Comparison of ENCODE assay signal across 19 cellular contexts in genomic region chr20:10842116-10842515, GRCh38.
DNase-seq lines count a peak whose midpoint lies in the region; ATAC-seq, FAIRE-seq and TF ChIP-seq lines count a peak whose summit lies in the region.
"Had no signal": no experiment of that assay in that cellular context is flagged by ENCODE, and none has a peak within 500 bp of the region (broad histone marks: within the 10 kb centered on the region; RNA-seq: fewer than 3 reads in every experiment).

No MANE protein-coding gene starts in this region.

- TF ChIP-seq CTCF in A549 (IDR thresholded peaks at IDR 0.05) (no peak), PC-3 (conservative IDR thresholded peaks at IDR 0.05; ENCODE audit: low read depth, low read length) (no peak), fibroblast of mammary gland (conservative IDR thresholded peaks at IDR 0.05; ENCODE audit: control insufficient read depth, insufficient read depth, low read depth, low read length) (no peak), tibial nerve (IDR thresholded peaks at IDR 0.05) (no peak), WERI-Rb-1 (IDR thresholded peaks at IDR 0.05; ENCODE audit: low read depth, low read length) (no peak)

- WGBS in A549 (ENCODE audit: missing lambda C conversion rate): 86% methylated on average over 3 of the region's 3 CpGs
- 64 to 78% methylated on average over 3 of the region's 3 CpGs for WGBS in tibial nerve, 2 donors

- peaks cover 3% of the 10 kb centered on the region; the same call in 1 of the 2 replicates for H3K9me2 ChIP-seq in PC-3 (replicated peaks; ENCODE audit: low read length)

- H3K27ac ChIP-seq in A549 (no peak overlapping the region), PC-3 (ENCODE audit: low read length) (no peak overlapping the region), tibial nerve (no peak overlapping the region), WERI-Rb-1 (no peak overlapping the region)
- H3K27ac ChIP-seq: Peyer's patch had no signal

- CTCF ChIA-PET in A549 (lab: Yijun Ruan, JAX) (interaction anchor here (0.5 to 1.1 kb wide), 3 partner anchors 22 to 547 kb away, joined by 3 to 4 read pairs (median 4); no protein-coding TSS in a partner anchor), PC-3 (lab: Charles Lee) (no interaction called here)

- H3K4me1 ChIP-seq in A549: no peaks in the 10 kb centered on the region
- H3K4me1 ChIP-seq in PC-3 (ENCODE audit: insufficient read depth, low read length): no peaks in the 10 kb centered on the region
- H3K4me1 ChIP-seq in tibial nerve: peaks cover 0 to 16% (median 0%) of the 10 kb centered on the region in 4 donors
- H3K4me1 ChIP-seq: BE2C, Peyer's patch had no signal

- DNase-seq in A549 (ENCODE audit: low read depth in 1 of 2, low spot score in 1 of 2) (no peak), EL (peak; percentile 24), PC-3 (peak; percentile 35), fibroblast of mammary gland (ENCODE audit: low read depth) (peak; percentile 40), tibial nerve (ENCODE audit: low spot score in 2 of 2) (no peak), NOMO-1 (lab: John Stamatoyannopoulos, UW; ENCODE audit: unreplicated experiment in 2 of 2) (no peak), WERI-Rb-1 (no peak)
- DNase-seq in activated effector memory CD4-positive, alpha-beta T cell treated with anti-CD3 and anti-CD28 coated beads, Interleukin-2, amount 50 U/mL, for 16 hours: no peak
- DNase-seq: BE2C; CD4-positive, alpha-beta memory T cell; Kasumi-1; NCI-H1105 treated with DMSO at 0.1 percent for 48 hours; NCI-H187; NCI-H446; NCI-H82; Peyer's patch; Right ventricle myocardium superior had no signal

- FAIRE-seq in A549 (lab: Jason Lieb, UNC): no peak
- FAIRE-seq: D721Med had no signal

- no peaks in the 10 kb centered on the region for H3K79me2 ChIP-seq in PC-3 (ENCODE audit: low read length)

- POLR2A ChIA-PET in A549 (lab: Yijun Ruan, JAX) (no interaction called here), PC-3 (lab: Charles Lee; ENCODE audit: unreplicated experiment) (no interaction called here)

- H3K36me3 ChIP-seq in PC-3 (ENCODE audit: low read depth, low read length) (no peaks in the 10 kb centered on the region), tibial nerve (no peaks in the 10 kb centered on the region), WERI-Rb-1 (no peaks in the 10 kb centered on the region)
- H3K36me3 ChIP-seq: BE2C, Peyer's patch had no signal

- H2AFZ ChIP-seq in PC-3 (ENCODE audit: low read length): no peak overlapping the region

- TF ChIP-seq POLR2A in A549 (IDR thresholded peaks at IDR 0.05; ENCODE audit: low read length) (no peak), tibial nerve (IDR thresholded peaks at IDR 0.05) (no peak)

- no TSS peak for BruUV-seq in PC-3 (replicated peaks; lab: Mats Ljungman, UMichigan)

- H3K9me3 ChIP-seq in A549 (peaks cover 23% of the 10 kb centered on the region), PC-3 (ENCODE audit: low read length) (0 out of 2 replicates have a peak, but pooled peaks cover 7% of the 10 kb centered on the region), tibial nerve (peaks cover 0 to 18% (median 0%) of the 10 kb centered on the region in 4 donors), WERI-Rb-1 (ENCODE audit: severe bottlenecking) (no peaks in the 10 kb centered on the region)
- H3K9me3 ChIP-seq: BE2C had no signal

- no peak for ATAC-seq in A549
- ATAC-seq in PC-3: peak; percentile 35; the same call in 1 of the 2 replicates
- ATAC-seq: SK-N-SH treated with all-trans-retinoic acid at 6 μM for 48 hours had no signal

- H3K4me2 ChIP-seq in A549 (no peak overlapping the region), PC-3 (ENCODE audit: low read length) (no peak overlapping the region)

- TF ChIP-seq EP300 in A549 (IDR thresholded peaks at IDR 0.05): no peak
- no peak for TF ChIP-seq EP300 in tibial nerve (IDR thresholded peaks at IDR 0.05)

- no peaks in the 10 kb centered on the region for H3K27me3 ChIP-seq in PC-3 (ENCODE audit: low read length)
- H3K27me3 ChIP-seq in tibial nerve: no peaks in the 10 kb centered on the region
- no peaks in the 10 kb centered on the region for H3K27me3 ChIP-seq in WERI-Rb-1 (ENCODE audit: insufficient read depth, low read depth, severe bottlenecking)
- H3K27me3 ChIP-seq: BE2C, Peyer's patch had no signal

- intact Hi-C loops in PC-3 (cut with micrococcal nuclease): no loop called here

- H3K9ac ChIP-seq in PC-3 (ENCODE audit: low read length): no peak overlapping the region

- H3F3A ChIP-seq in PC-3 (ENCODE audit: low read length, unreplicated experiment): no peaks in the 10 kb centered on the region

- TF ChIP-seq RAD21 in A549 (conservative IDR thresholded peaks at IDR 0.05 in 1 of 2, IDR thresholded peaks at IDR 0.05 in 1 of 2): no peak

- H3K4me3 ChIP-seq in A549: no peak overlapping the region
- H3K4me3 ChIP-seq in PC-3 (ENCODE audit: low read length): no peak overlapping the region
- no peak overlapping the region for H3K4me3 ChIP-seq in fibroblast of mammary gland (ENCODE audit: control insufficient read depth, low read depth, low read length)
- no peak overlapping the region for H3K4me3 ChIP-seq in tibial nerve
- no peak overlapping the region for H3K4me3 ChIP-seq in WERI-Rb-1 (ENCODE audit: low read depth, low read length)
- H3K4me3 ChIP-seq: Peyer's patch had no signal

- H4K20me1 ChIP-seq in PC-3 (ENCODE audit: low read length): no peaks in the 10 kb centered on the region

TF ChIP-seq in A549, 52 proteins besides CTCF, POLR2A, EP300 and RAD21:
- TF ChIP-seq ESRRA (IDR thresholded peaks at IDR 0.05; ENCODE audit: borderline replicate concordance, low read length) (no peak), ZFP36 (IDR thresholded peaks at IDR 0.05; ENCODE audit: borderline replicate concordance, partially characterized antibody) (no peak), TP53 (CRISPR knock-in tag; IDR thresholded peaks at IDR 0.05) (no peak), FOXS1 (CRISPR knock-in tag; IDR thresholded peaks at IDR 0.05) (no peak), MYC (IDR thresholded peaks at IDR 0.05; ENCODE audit: borderline replicate concordance, low read length) (no peak), RARB (CRISPR knock-in tag; IDR thresholded peaks at IDR 0.05) (no peak), MAFK (IDR thresholded peaks at IDR 0.05; ENCODE audit: partially characterized antibody) (peak; percentile 33)
TF ChIP-seq in A549: peak in this region for 1.

Comparison
In these comparisons a context has a peak if more than half of its experiments do, and no peak if none do; other contexts are left out.
1. DNase-seq: peak in EL (single experiment), PC-3 (single experiment) and fibroblast of mammary gland (single experiment); none in A549 (0 of 2), tibial nerve (0 of 2), activated effector memory CD4-positive, alpha-beta T cell treated with anti-CD3 and anti-CD28 coated beads, Interleukin-2, amount 50 U/mL, for 16 hours (single experiment), NOMO-1 (0 of 2) and WERI-Rb-1 (single experiment).